9 cellular contexts compared by ENCODE assay signal in genomic region chrX:72621619-72622485, GRCh38. TPM values are rescaled to one million over a fixed set of nuclear protein-coding genes. Genes with fewer than 3 reads are reported as not detected.
DNase-seq lines count a peak whose midpoint lies in the region; ATAC-seq and TF ChIP-seq lines count a peak whose summit lies in the region.
"Had no signal": no experiment of that assay in that cellular context is flagged by ENCODE, and none has a peak within 500 bp of the region (broad histone marks: within the 10 kb centered on the region; RNA-seq: fewer than 3 reads in every experiment).

No MANE protein-coding gene starts in this region.

- no peak overlapping the region for H3K27ac Mint-ChIP-seq in mesothelial cell of epicardium
- H3K27ac Mint-ChIP-seq: activated B cell treated with CpG ODN at 0.5 μM for 24 hours had no signal

- peak; percentile 51 for DNase-seq in COLO829 (ENCODE audit: low spot score)
- no peak for DNase-seq in colonic mucosa
- DNase-seq in mesenteric fat pad (ENCODE audit: low spot score) = no peak
- DNase-seq in mesothelial cell of epicardium (ENCODE audit: low spot score in 2 of 2, unreplicated experiment in 2 of 2) = no peak
- no peak for DNase-seq in NOMO-1 (lab: John Stamatoyannopoulos, UW; ENCODE audit: unreplicated experiment in 2 of 2)
- no peak for DNase-seq in central memory CD4-positive, alpha-beta T cell
- DNase-seq: activated B cell treated with CpG ODN at 0.5 μM for 24 hours had no signal

- H3K36me3 Mint-ChIP-seq in mesothelial cell of epicardium = peaks cover 13% of the 10 kb centered on the region

- intact Hi-C loops in colonic mucosa (cut with DNase I) = no loop called here

- H3K27me3 ChIP-seq in colonic mucosa = no peaks in the 10 kb centered on the region

- no peak overlapping the region for H3K9ac ChIP-seq in colonic mucosa (ENCODE audit: low read depth in 2 of 2, low read length in 2 of 2)

- ATAC-seq in GM19468 (IDR thresholded peaks at IDR 0.05; ENCODE audit: extremely low read depth, unreplicated experiment) (peak; percentile 65), HG03442 (IDR thresholded peaks at IDR 0.05; ENCODE audit: unreplicated experiment) (peak; percentile 91)

- H3K4me3 ChIP-seq in colonic mucosa = no peak overlapping the region

- H3K4me3 Mint-ChIP-seq in mesothelial cell of epicardium = no peak overlapping the region
- H3K4me3 Mint-ChIP-seq: activated B cell treated with CpG ODN at 0.5 μM for 24 hours had no signal

- no peaks in the 10 kb centered on the region for H3K4me1 ChIP-seq in colonic mucosa

- no peaks in the 10 kb centered on the region for H3K27me3 Mint-ChIP-seq in mesothelial cell of epicardium (ENCODE audit: low read depth)
- H3K27me3 Mint-ChIP-seq: activated B cell treated with CpG ODN at 0.5 μM for 24 hours had no signal

- H3K36me3 ChIP-seq in colonic mucosa = no peaks in the 10 kb centered on the region

- peaks cover 20% of the 10 kb centered on the region for H3K9me3 Mint-ChIP-seq in mesothelial cell of epicardium

- no peaks in the 10 kb centered on the region for H3K9me3 ChIP-seq in colonic mucosa

- TF ChIP-seq CTCF in colonic mucosa (IDR thresholded peaks at IDR 0.05) = no peak
- no peak for TF ChIP-seq CTCF in mesothelial cell of epicardium (IDR thresholded peaks at IDR 0.05; ENCODE audit: unreplicated experiment)

- H3K27ac ChIP-seq in colonic mucosa = peak overlapping the region; percentile 29

- no peaks in the 10 kb centered on the region for H3K4me1 Mint-ChIP-seq in mesothelial cell of epicardium
- H3K4me1 Mint-ChIP-seq: activated B cell treated with CpG ODN at 0.5 μM for 24 hours had no signal

RNA-seq across cellular contexts. Expression of gene HDAC8, which starts 49.2 kb away (rescaled TPM):
- total RNA-seq in colonic mucosa (10 to 100 TPM; 23.0 to 25.7 TPM), mesenteric fat pad (32.9 TPM), mesothelial cell of epicardium (41.1 to 50.0 TPM (median 45.2 TPM) in 3 replicates)
